ENCODE assay signal across 10 cellular contexts in the genomic region with DNA sequence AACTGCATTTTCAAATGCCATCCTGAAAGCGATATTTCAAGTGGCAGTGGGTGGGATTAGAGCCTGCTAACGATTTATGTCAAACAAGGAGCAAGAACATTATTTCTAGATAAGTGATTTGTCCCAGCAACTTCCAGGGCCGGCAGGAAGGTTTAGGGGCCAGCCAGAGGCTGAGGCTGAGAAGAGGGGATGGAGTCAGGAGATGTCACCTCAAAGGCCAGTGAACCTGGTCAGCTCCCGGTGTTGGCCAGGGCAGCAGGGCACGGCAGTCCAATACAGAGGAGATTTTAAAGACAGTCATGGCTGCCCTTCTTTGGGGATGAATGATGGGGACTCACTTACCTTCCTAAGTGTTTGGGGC.
DNase-seq lines count a peak whose midpoint lies in the region; ATAC-seq and TF ChIP-seq lines count a peak whose summit lies in the region.
"Had no signal": no experiment of that assay in that cellular context is flagged by ENCODE, and none has a peak within 500 bp of the region (broad histone marks: within the 10 kb centered on the region; RNA-seq: fewer than 3 reads in every experiment).

No MANE protein-coding gene starts in this region.

- H3K4me1 Mint-ChIP-seq in central memory CD8-positive, alpha-beta T cell = peaks cover 39% of the 10 kb centered on the region
- peaks cover 55 to 59% of the 10 kb centered on the region in 2 donors for H3K4me1 Mint-ChIP-seq in natural killer cell treated with Interleukin-12 subunit alpha and Interleukin-12 subunit beta and Interleukin-15 and Interleukin-18, amount 100 ng/mL, for 72 hours (ENCODE audit: low read depth in 2 of 2)

- no peak for TF ChIP-seq POLR2A in right lobe of liver (IDR thresholded peaks at IDR 0.05)

- no peaks in the 10 kb centered on the region for H3K27me3 ChIP-seq in liver (ENCODE audit: control insufficient read depth in 4 of 4, insufficient read depth in 4 of 4, low read length in 3 of 4)
- H3K27me3 ChIP-seq in right lobe of liver = no peaks in the 10 kb centered on the region

- H3K4me3 Mint-ChIP-seq in central memory CD8-positive, alpha-beta T cell = peak overlapping the region; percentile 83
- H3K4me3 Mint-ChIP-seq in natural killer cell treated with Interleukin-12 subunit alpha and Interleukin-12 subunit beta and Interleukin-15 and Interleukin-18, amount 100 ng/mL, for 72 hours = peak overlapping the region; percentile 73

- peak overlapping the region; percentile 73 for H3K27ac Mint-ChIP-seq in central memory CD8-positive, alpha-beta T cell (ENCODE audit: low read depth)
- peak overlapping the region; percentile 62 to 91 for H3K27ac Mint-ChIP-seq in natural killer cell treated with Interleukin-12 subunit alpha and Interleukin-12 subunit beta and Interleukin-15 and Interleukin-18, amount 100 ng/mL, for 72 hours

- H3K4me3 ChIP-seq in liver (ENCODE audit: low read depth in 1 of 3, low read length in 3 of 3) = no peak overlapping the region
- H3K4me3 ChIP-seq in right lobe of liver = no peak overlapping the region

- H3K36me3 ChIP-seq in liver (ENCODE audit: control insufficient read depth in 4 of 4, insufficient read depth in 3 of 4, low read depth in 1 of 4, low read length in 3 of 4) (no peaks in the 10 kb centered on the region), right lobe of liver (no peaks in the 10 kb centered on the region)

- H3K4me1 ChIP-seq in liver (ENCODE audit: control insufficient read depth in 4 of 4, insufficient read depth in 4 of 4, low read length in 3 of 4) (peaks cover 13 to 25% (median 21%) of the 10 kb centered on the region in 4 donors), right lobe of liver (peaks cover 0 to 26% (median 13%) of the 10 kb centered on the region in 4 donors)

- H3K9me3 Mint-ChIP-seq in central memory CD8-positive, alpha-beta T cell = no peaks in the 10 kb centered on the region
- no peaks in the 10 kb centered on the region for H3K9me3 Mint-ChIP-seq in natural killer cell treated with Interleukin-12 subunit alpha and Interleukin-12 subunit beta and Interleukin-15 and Interleukin-18, amount 100 ng/mL, for 72 hours

- no peaks in the 10 kb centered on the region for H3K27me3 Mint-ChIP-seq in central memory CD8-positive, alpha-beta T cell
- H3K27me3 Mint-ChIP-seq in natural killer cell treated with Interleukin-12 subunit alpha and Interleukin-12 subunit beta and Interleukin-15 and Interleukin-18, amount 100 ng/mL, for 72 hours = no peaks in the 10 kb centered on the region

- TF ChIP-seq RAD21 in liver (IDR thresholded peaks at IDR 0.05) = no peak

- WGBS in liver = 68% methylated on average over 5 of the region's 5 CpGs
- WGBS in right lobe of liver (ENCODE audit: insufficient coverage, low coverage, low lambda C conversion rate, missing lambda C conversion rate) = 43% methylated on average over 5 of the region's 5 CpGs

- no peak for ATAC-seq in right lobe of liver
- no peak for ATAC-seq in central memory CD8-positive, alpha-beta T cell (replicated peaks; ENCODE audit: extremely low read depth, poor library complexity, severe bottlenecking)
- ATAC-seq in natural killer cell treated with Interleukin-12 subunit alpha and Interleukin-12 subunit beta and Interleukin-15 and Interleukin-18, amount 100 ng/mL, for 72 hours = no peak

- intact Hi-C loops in right lobe of liver (cut with DNase I) = no loop called here

- TF ChIP-seq CTCF in liver (IDR thresholded peaks at IDR 0.05; ENCODE audit: low read depth, low read length, missing input control) (no peak), right lobe of liver (IDR thresholded peaks at IDR 0.05) (no peak)

- H3K27ac ChIP-seq in liver (ENCODE audit: low read depth in 1 of 2, low read length in 2 of 2) (peak overlapping the region; percentile 34 to 59), right lobe of liver (peak overlapping the region in 1 of 3 donors; percentile 79)

- no peak overlapping the region for H3K9ac ChIP-seq in liver (ENCODE audit: low read depth in 1 of 2, low read length in 2 of 2)

- no peak for DNase-seq in right lobe of liver
- DNase-seq in central memory CD8-positive, alpha-beta T cell (ENCODE audit: low spot score in 2 of 2) = no peak
- DNase-seq in natural killer cell treated with Interleukin-12 subunit alpha and Interleukin-12 subunit beta and Interleukin-15 and Interleukin-18, amount 100 ng/mL, for 72 hours (ENCODE audit: low spot score) = no peak
- DNase-seq in NCI-H446 treated with DMSO at 0.1 percent for 48 hours (lab: John Stamatoyannopoulos, UW) = no peak
- no peak for DNase-seq in AML-193 (lab: John Stamatoyannopoulos, UW)
- DNase-seq in GOT3 (lab: John Stamatoyannopoulos, UW) = no peak
- no peak for DNase-seq in nucleus accumbens (lab: John Stamatoyannopoulos, UW)
- DNase-seq: DMS 273 treated with DMSO at 0.1 percent for 48 hours, NCI-H2107 had no signal

- H3K9me3 ChIP-seq in liver (ENCODE audit: control insufficient read depth in 4 of 4, low read length in 3 of 4) (no peaks in the 10 kb centered on the region), right lobe of liver (no peaks in the 10 kb centered on the region)

- H3K36me3 Mint-ChIP-seq in central memory CD8-positive, alpha-beta T cell (ENCODE audit: insufficient read depth) = peaks cover 3% of the 10 kb centered on the region
- no peaks in the 10 kb centered on the region for H3K36me3 Mint-ChIP-seq in natural killer cell treated with Interleukin-12 subunit alpha and Interleukin-12 subunit beta and Interleukin-15 and Interleukin-18, amount 100 ng/mL, for 72 hours

TF ChIP-seq in liver, 16 proteins besides CTCF, POLR2A, EP300 and RAD21:
- TF ChIP-seq RXRA (IDR thresholded peaks at IDR 0.05) = no peak
- TF ChIP-seq SP1 (IDR thresholded peaks at IDR 0.05) = no peak
- TF ChIP-seq GABPA (IDR thresholded peaks at IDR 0.05 in 1 of 2, conservative IDR thresholded peaks at IDR 0.05 in 1 of 2) = no peak
- no peak for TF ChIP-seq TAF1 (conservative IDR thresholded peaks at IDR 0.05)
